In genomic region chr2:198441246-198441645, GRCh38 we compare ENCODE assay signal across 17 cellular contexts.
A peak's percentile ranks its signal among the peaks of the same experiment; 100 is the strongest.
DNase-seq lines count a peak whose midpoint lies in the region; ATAC-seq and TF ChIP-seq lines count a peak whose summit lies in the region.
"Had no signal": no experiment of that assay in that cellular context is flagged by ENCODE, and none has a peak within 500 bp of the region (broad histone marks: within the 10 kb centered on the region; RNA-seq: fewer than 3 reads in every experiment).

No MANE protein-coding gene starts in this region.

- H3K9me3 Mint-ChIP-seq in activated naive CD4-positive, alpha-beta T cell treated with anti-CD3 and anti-CD28 coated beads, Interleukin-2, amount 50 U/mL, for 72 hours = peaks cover 4% of the 10 kb centered on the region in 2 donors
- H3K9me3 Mint-ChIP-seq in activated naive CD4-positive, alpha-beta T cell treated with anti-CD3 and anti-CD28 coated beads for 36 hours = no peaks in the 10 kb centered on the region
- H3K9me3 Mint-ChIP-seq in type B pancreatic cell = no peaks in the 10 kb centered on the region
- H3K9me3 Mint-ChIP-seq in activated CD8-positive, alpha-beta memory T cell treated with anti-CD3 and anti-CD28 coated beads, Interleukin-2, amount 10 ng/mL, durations not matched to agents 7 days and 5 days (ENCODE audit: low read depth) = no peaks in the 10 kb centered on the region
- H3K9me3 Mint-ChIP-seq: dendritic cell treated with granulocyte-macrophage colony-stimulating factor and Interleukin-4, amounts not matched to agents 40 ng/mL and 50 ng/mL, for 4 days had no signal

- no peak for DNase-seq in activated naive CD4-positive, alpha-beta T cell treated with anti-CD3 and anti-CD28 coated beads, Interleukin-2, amount 50 U/mL, for 72 hours (ENCODE audit: low spot score in 2 of 2)
- no peak for DNase-seq in activated naive CD4-positive, alpha-beta T cell treated with anti-CD3 and anti-CD28 coated beads for 36 hours
- DNase-seq in M059J (ENCODE audit: low read depth) = peak; percentile 26
- DNase-seq in astrocyte of the spinal cord (ENCODE audit: low read depth, low spot score) = peak; percentile 8
- DNase-seq in type B pancreatic cell (ENCODE audit: extremely low spot score, unreplicated experiment) = no peak
- DNase-seq in T-helper 1 cell = no peak
- DNase-seq in activated CD8-positive, alpha-beta memory T cell treated with anti-CD3 and anti-CD28 coated beads, Interleukin-2, amount 10 ng/mL, durations not matched to agents 7 days and 5 days = no peak
- DNase-seq in DMS79 treated with DMSO at 0.1 percent for 48 hours (lab: John Stamatoyannopoulos, UW) = no peak
- DNase-seq: ACHN; activated naive CD4-positive, alpha-beta T cell treated with anti-CD3 and anti-CD28 coated beads, Interleukin-2, amount 50 U/mL, for 16 hours; DND-41; natural killer cell; NCI-H1105 treated with DMSO at 0.1 percent for 48 hours; NCI-H526; SHP77 treated with DMSO at 0.1 percent for 48 hours had no signal

- H3K27ac Mint-ChIP-seq in activated naive CD4-positive, alpha-beta T cell treated with anti-CD3 and anti-CD28 coated beads, Interleukin-2, amount 50 U/mL, for 72 hours = no peak overlapping the region
- H3K27ac Mint-ChIP-seq in activated naive CD4-positive, alpha-beta T cell treated with anti-CD3 and anti-CD28 coated beads for 36 hours = no peak overlapping the region
- peak overlapping the region; percentile 87 for H3K27ac Mint-ChIP-seq in type B pancreatic cell
- no peak overlapping the region for H3K27ac Mint-ChIP-seq in activated CD8-positive, alpha-beta memory T cell treated with anti-CD3 and anti-CD28 coated beads, Interleukin-2, amount 10 ng/mL, durations not matched to agents 7 days and 5 days
- H3K27ac Mint-ChIP-seq: CD14-positive monocyte; dendritic cell treated with granulocyte-macrophage colony-stimulating factor and Interleukin-4, amounts not matched to agents 40 ng/mL and 50 ng/mL, for 4 days; natural killer cell had no signal

- H3K4me1 Mint-ChIP-seq in activated naive CD4-positive, alpha-beta T cell treated with anti-CD3 and anti-CD28 coated beads for 36 hours (ENCODE audit: low read depth) = peaks cover 5% of the 10 kb centered on the region
- no peaks in the 10 kb centered on the region for H3K4me1 Mint-ChIP-seq in type B pancreatic cell (ENCODE audit: unreplicated experiment)
- H3K4me1 Mint-ChIP-seq in activated CD8-positive, alpha-beta memory T cell treated with anti-CD3 and anti-CD28 coated beads, Interleukin-2, amount 10 ng/mL, durations not matched to agents 7 days and 5 days = no peaks in the 10 kb centered on the region
- H3K4me1 Mint-ChIP-seq: CD14-positive monocyte, natural killer cell had no signal

- CTCF ChIA-PET in activated naive CD4-positive, alpha-beta T cell treated with anti-CD3 and anti-CD28 coated beads for 36 hours (lab: Charles Lee) = interaction anchor here (0.6 kb wide), 1 partner anchor 149 kb away, joined by 3 read pairs; no protein-coding TSS in a partner anchor
- CTCF ChIA-PET in activated CD8-positive, alpha-beta memory T cell treated with anti-CD3 and anti-CD28 coated beads, Interleukin-2, amount 10 ng/mL, durations not matched to agents 7 days and 5 days (lab: Charles Lee) = no interaction called here

- in situ Hi-C loops in astrocyte of the spinal cord (cut with HindIII; ENCODE audit: low sequenced_read_pairs) = no loop called here

- H3K27me3 Mint-ChIP-seq in activated naive CD4-positive, alpha-beta T cell treated with anti-CD3 and anti-CD28 coated beads for 36 hours (ENCODE audit: low read depth) = peaks cover 15% of the 10 kb centered on the region
- peaks cover 6% of the 10 kb centered on the region for H3K27me3 Mint-ChIP-seq in type B pancreatic cell
- no peaks in the 10 kb centered on the region for H3K27me3 Mint-ChIP-seq in activated CD8-positive, alpha-beta memory T cell treated with anti-CD3 and anti-CD28 coated beads, Interleukin-2, amount 10 ng/mL, durations not matched to agents 7 days and 5 days
- H3K27me3 Mint-ChIP-seq: dendritic cell treated with granulocyte-macrophage colony-stimulating factor and Interleukin-4, amounts not matched to agents 40 ng/mL and 50 ng/mL, for 4 days had no signal

- TF ChIP-seq CTCF in astrocyte of the spinal cord (IDR thresholded peaks at IDR 0.05; ENCODE audit: low read depth, low read length) (no peak), type B pancreatic cell (conservative IDR thresholded peaks at IDR 0.05) (no peak)

- no peaks in the 10 kb centered on the region for H3K36me3 Mint-ChIP-seq in activated naive CD4-positive, alpha-beta T cell treated with anti-CD3 and anti-CD28 coated beads, Interleukin-2, amount 50 U/mL, for 72 hours
- H3K36me3 Mint-ChIP-seq in activated naive CD4-positive, alpha-beta T cell treated with anti-CD3 and anti-CD28 coated beads for 36 hours (ENCODE audit: low read depth) = no peaks in the 10 kb centered on the region
- no peaks in the 10 kb centered on the region for H3K36me3 Mint-ChIP-seq in type B pancreatic cell
- H3K36me3 Mint-ChIP-seq in activated CD8-positive, alpha-beta memory T cell treated with anti-CD3 and anti-CD28 coated beads, Interleukin-2, amount 10 ng/mL, durations not matched to agents 7 days and 5 days = no peaks in the 10 kb centered on the region
- H3K36me3 Mint-ChIP-seq: CD14-positive monocyte, natural killer cell had no signal

- intact Hi-C loops in activated naive CD4-positive, alpha-beta T cell treated with anti-CD3 and anti-CD28 coated beads for 36 hours (cut with micrococcal nuclease) = no loop called here

- H3K4me3 Mint-ChIP-seq in activated naive CD4-positive, alpha-beta T cell treated with anti-CD3 and anti-CD28 coated beads for 36 hours = no peak overlapping the region
- H3K4me3 Mint-ChIP-seq in type B pancreatic cell = no peak overlapping the region
- H3K4me3 Mint-ChIP-seq in activated CD8-positive, alpha-beta memory T cell treated with anti-CD3 and anti-CD28 coated beads, Interleukin-2, amount 10 ng/mL, durations not matched to agents 7 days and 5 days = no peak overlapping the region
- H3K4me3 Mint-ChIP-seq: CD14-positive monocyte; dendritic cell treated with granulocyte-macrophage colony-stimulating factor and Interleukin-4, amounts not matched to agents 40 ng/mL and 50 ng/mL, for 4 days; natural killer cell had no signal

- H3K4me3 ChIP-seq in astrocyte of the spinal cord (ENCODE audit: low read depth, low read length) = no peak overlapping the region

- ATAC-seq in activated naive CD4-positive, alpha-beta T cell treated with anti-CD3 and anti-CD28 coated beads, Interleukin-2, amount 50 U/mL, for 72 hours = peak; percentile 41 to 89
- no peak for ATAC-seq in activated CD8-positive, alpha-beta memory T cell treated with anti-CD3 and anti-CD28 coated beads, Interleukin-2, amount 10 ng/mL, durations not matched to agents 7 days and 5 days
- ATAC-seq: natural killer cell had no signal

Comparison
In these comparisons a context has a peak if more than half of its experiments do, and no peak if none do; other contexts are left out.
1. DNase-seq: peak in M059J (single experiment) and astrocyte of the spinal cord (single experiment); none in activated naive CD4-positive, alpha-beta T cell treated with anti-CD3 and anti-CD28 coated beads, Interleukin-2, amount 50 U/mL, for 72 hours (0 of 2), activated naive CD4-positive, alpha-beta T cell treated with anti-CD3 and anti-CD28 coated beads for 36 hours (single experiment), type B pancreatic cell (single experiment), T-helper 1 cell (0 of 5), activated CD8-positive, alpha-beta memory T cell treated with anti-CD3 and anti-CD28 coated beads, Interleukin-2, amount 10 ng/mL, durations not matched to agents 7 days and 5 days (single experiment) and DMS79 treated with DMSO at 0.1 percent for 48 hours (single experiment).